In genomic region chr16:81574168-81574567, GRCh38 we compare ENCODE assay signal across 19 cellular contexts.
DNase-seq lines count a peak whose midpoint lies in the region; ATAC-seq, FAIRE-seq and TF ChIP-seq lines count a peak whose summit lies in the region.
"Had no signal": no experiment of that assay in that cellular context is flagged by ENCODE, and none has a peak within 500 bp of the region (broad histone marks: within the 10 kb centered on the region; RNA-seq: fewer than 3 reads in every experiment).

No MANE protein-coding gene starts in this region.

- no peak overlapping the region for H3K4me3 Mint-ChIP-seq in CD4-positive, alpha-beta T cell
- H3K4me3 Mint-ChIP-seq: CD4-positive, alpha-beta memory T cell had no signal

- POLR2A ChIA-PET in CD4-positive, alpha-beta T cell (lab: Charles Lee): no interaction called here

- no peak for TF ChIP-seq CTCF in kidney (IDR thresholded peaks at IDR 0.05; ENCODE audit: borderline replicate concordance, extremely low read depth, insufficient read depth)
- no peak for TF ChIP-seq CTCF in pancreas (IDR thresholded peaks at IDR 0.05)
- no peak for TF ChIP-seq CTCF in testis (IDR thresholded peaks at IDR 0.05)
- no peak for TF ChIP-seq CTCF in CD4-positive, alpha-beta T cell (IDR thresholded peaks at IDR 0.05)

- H3K36me3 Mint-ChIP-seq in CD4-positive, alpha-beta T cell (ENCODE audit: low read depth): no peaks in the 10 kb centered on the region
- H3K36me3 Mint-ChIP-seq: CD4-positive, alpha-beta memory T cell had no signal

- no peak overlapping the region for H3K9ac ChIP-seq in kidney (ENCODE audit: low read length in 2 of 2)
- H3K9ac ChIP-seq: BLaER1 had no signal

- DNase-seq in MG63: peak; percentile 23
- peak; percentile 31 for DNase-seq in cerebellar cortex (ENCODE audit: low spot score)
- peak; percentile 34 for DNase-seq in kidney
- DNase-seq in pancreas: no peak
- no peak for DNase-seq in testis
- DNase-seq in CD4-positive, alpha-beta T cell: no peak
- DNase-seq in NCI-H2107 treated with DMSO at 0.1 percent for 48 hours (lab: John Stamatoyannopoulos, UW; ENCODE audit: unreplicated experiment): no peak
- DNase-seq: CD4-positive, alpha-beta memory T cell; KBM-7; NCI-H1092 treated with DMSO at 0.1 percent for 48 hours; NCI-H1436 treated with DMSO at 0.1 percent for 48 hours; NCI-H1930; NCI-H2227 treated with DMSO at 0.1 percent for 48 hours; NCI-H510A; NK-92 treated with Interleukin-12 subunit alpha and Interleukin-12 subunit beta, amount 100 ng/mL, for 24 hours had no signal

- CTCF ChIA-PET in CD4-positive, alpha-beta T cell (lab: Charles Lee): no interaction called here

- peaks cover 9% of the 10 kb centered on the region for H3K4me1 Mint-ChIP-seq in CD4-positive, alpha-beta T cell (ENCODE audit: low read depth)

- TF ChIP-seq POLR2A in testis (IDR thresholded peaks at IDR 0.05): no peak

- H3K27me3 ChIP-seq in MG63: no peaks in the 10 kb centered on the region
- no peaks in the 10 kb centered on the region for H3K27me3 ChIP-seq in pancreas
- no peaks in the 10 kb centered on the region for H3K27me3 ChIP-seq in testis
- no peaks in the 10 kb centered on the region for H3K27me3 ChIP-seq in CD4-positive, alpha-beta T cell (ENCODE audit: control insufficient read depth, insufficient read depth, low read length)
- H3K27me3 ChIP-seq: BLaER1 had no signal

- peak in 3 of 4 donors; percentile 15 to 73 (median 56) for ATAC-seq in pancreas
- ATAC-seq in CD4-positive, alpha-beta T cell (ENCODE audit: poor library complexity): no peak
- ATAC-seq: SK-N-SH treated with all-trans-retinoic acid at 6 μM for 48 hours had no signal

- WGBS in pancreas, 2 donors: 45 to 51% methylated on average over 7 of the region's 7 CpGs
- 88 to 94% methylated on average over 6 to 7 of the region's 7 CpGs for WGBS in testis, 2 donors

- intact Hi-C loops in kidney (cut with DNase I): no loop called here
- intact Hi-C loops in pancreas (cut with DNase I): no loop called here
- intact Hi-C loops in testis (cut with DNase I; ENCODE audit: low total_unique reads): no loop called here
- intact Hi-C loops in CD4-positive, alpha-beta T cell (cut with DNase I, micrococcal nuclease): no loop called here

- no peaks in the 10 kb centered on the region for H3K9me3 ChIP-seq in MG63
- H3K9me3 ChIP-seq in kidney (ENCODE audit: control insufficient read depth in 1 of 2, low read length in 2 of 2): no peaks in the 10 kb centered on the region
- no peaks in the 10 kb centered on the region for H3K9me3 ChIP-seq in pancreas
- no peaks in the 10 kb centered on the region for H3K9me3 ChIP-seq in testis
- no peaks in the 10 kb centered on the region for H3K9me3 ChIP-seq in CD4-positive, alpha-beta T cell (ENCODE audit: control insufficient read depth, low read length)

- no peaks in the 10 kb centered on the region for H3K27me3 Mint-ChIP-seq in CD4-positive, alpha-beta T cell
- H3K27me3 Mint-ChIP-seq: CD4-positive, alpha-beta memory T cell had no signal

- no peak overlapping the region for H3K27ac Mint-ChIP-seq in CD4-positive, alpha-beta T cell

- H3K4me1 ChIP-seq in kidney (ENCODE audit: control insufficient read depth in 1 of 2, insufficient read depth in 1 of 2, low read depth in 1 of 2, low read length in 2 of 2) (peaks cover 4 to 7% of the 10 kb centered on the region in 2 donors), pancreas (no peaks in the 10 kb centered on the region), testis (peaks cover 7% of the 10 kb centered on the region)

- no peaks in the 10 kb centered on the region for H3K36me3 ChIP-seq in MG63
- H3K36me3 ChIP-seq in kidney (ENCODE audit: control insufficient read depth in 1 of 2, insufficient read depth in 2 of 2, low read length in 2 of 2): no peaks in the 10 kb centered on the region
- H3K36me3 ChIP-seq in pancreas: no peaks in the 10 kb centered on the region
- no peaks in the 10 kb centered on the region for H3K36me3 ChIP-seq in testis (ENCODE audit: low read depth, missing control alignments)

- H3K9me3 Mint-ChIP-seq in CD4-positive, alpha-beta T cell: no peaks in the 10 kb centered on the region
- H3K9me3 Mint-ChIP-seq: CD4-positive, alpha-beta memory T cell had no signal

- FAIRE-seq in kidney (lab: Jason Lieb, UNC) (no peak), pancreas (lab: Jason Lieb, UNC) (no peak)
- FAIRE-seq: G401.6, H54 had no signal

- no peak overlapping the region for H3K4me3 ChIP-seq in MG63
- no peak overlapping the region for H3K4me3 ChIP-seq in kidney (ENCODE audit: low read length in 2 of 2)
- no peak overlapping the region for H3K4me3 ChIP-seq in pancreas
- no peak overlapping the region for H3K4me3 ChIP-seq in testis
- H3K4me3 ChIP-seq: BLaER1 had no signal

- H3K27ac ChIP-seq in kidney (ENCODE audit: low read depth in 2 of 2, low read length in 2 of 2) (no peak overlapping the region), pancreas (no peak overlapping the region), testis (no peak overlapping the region)
- no peak overlapping the region for H3K27ac ChIP-seq in CD4-positive, alpha-beta T cell (ENCODE audit: low read depth, low read length)
- H3K27ac ChIP-seq: BLaER1 had no signal

Comparison
In these comparisons a context has a peak if more than half of its experiments do, and no peak if none do; other contexts are left out.
1. DNase-seq: peak in MG63 (single experiment), cerebellar cortex (single experiment) and kidney (single experiment); none in pancreas (0 of 6), testis (single experiment), CD4-positive, alpha-beta T cell (0 of 10) and NCI-H2107 treated with DMSO at 0.1 percent for 48 hours (single experiment).